ENCODE assay signal across 12 cellular contexts in genomic region chr14:77746064-77746463, GRCh38.
"Had no signal": no experiment of that assay in that cellular context is flagged by ENCODE, and none has a peak within 500 bp of the region (broad histone marks: within the 10 kb centered on the region; RNA-seq: fewer than 3 reads in every experiment).

No MANE protein-coding gene starts in this region.

- H3K9me3 ChIP-seq: ascending aorta, stomach, thoracic aorta had no signal

- H3K4me1 ChIP-seq: ascending aorta, parathyroid adenoma had no signal

- H3K27ac ChIP-seq: ascending aorta, parathyroid adenoma, thoracic aorta had no signal

- DNase-seq: activated B cell treated with CpG ODN at 0.5 μM for 24 hours; activated CD4-positive, alpha-beta T cell treated with anti-CD3 and anti-CD28 coated beads for 48 hours; activated CD8-positive, alpha-beta memory T cell treated with anti-CD3 and anti-CD28 coated beads, Interleukin-2, amount 50 U/mL, for 48 hours; activated naive CD4-positive, alpha-beta T cell treated with Interleukin-2 at 50 U/mL for 16 hours; dorsolateral prefrontal cortex; naive B cell; stimulated activated CD4-positive, alpha-beta T cell treated with anti-CD3 and anti-CD28 coated beads, Interleukin-1b, Interleukin-23, amount 100 ng/mL, for 48 hours; stomach; T-helper 17 cell had no signal

- H3K4me3 ChIP-seq: ascending aorta, dorsolateral prefrontal cortex, stomach, thoracic aorta had no signal

- ATAC-seq: T-helper 17 cell had no signal
